Comparison of ENCODE assay signal across 12 cellular contexts in the genomic region with DNA sequence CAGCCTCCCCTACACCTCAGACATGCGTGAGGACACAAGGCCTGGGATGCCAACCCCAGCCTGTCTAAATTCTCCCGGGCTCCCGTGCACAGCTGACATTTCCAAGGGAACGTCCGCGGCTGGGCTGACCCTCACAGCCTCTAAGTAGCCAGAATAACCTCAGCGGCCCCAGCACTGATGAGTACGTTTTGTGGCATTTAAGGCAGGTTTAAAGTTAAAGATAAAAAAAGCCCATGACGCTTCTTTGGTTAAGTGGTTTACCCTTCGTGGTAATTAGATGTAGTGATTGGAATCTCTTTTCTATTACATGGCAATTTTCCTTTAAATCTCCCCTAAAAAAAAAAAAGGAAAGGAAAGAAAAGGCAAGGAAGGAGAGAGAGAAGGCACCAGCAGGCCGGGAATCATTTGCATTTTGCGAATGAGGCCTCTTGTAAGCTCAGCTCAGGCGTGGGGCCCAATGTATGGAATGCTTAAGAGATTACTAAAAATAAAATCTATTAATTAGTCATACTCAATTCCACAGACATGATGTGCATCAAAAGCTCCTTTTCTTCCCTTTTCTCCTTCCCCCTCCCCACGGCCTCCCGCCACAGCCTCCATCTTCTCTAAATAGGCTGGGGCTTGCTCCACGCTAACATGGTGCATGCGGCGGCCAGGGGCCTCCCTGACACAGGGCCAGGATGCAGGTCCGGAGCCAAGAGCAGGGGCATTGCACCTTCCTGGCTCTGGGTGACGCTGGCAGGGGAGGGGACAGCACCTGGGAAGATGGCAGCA. TPM values are rescaled to one million over a fixed set of nuclear protein-coding genes. Genes with fewer than 3 reads are reported as not detected.
DNase-seq lines count a peak whose midpoint lies in the region; FAIRE-seq and TF ChIP-seq lines count a peak whose summit lies in the region.
"Had no signal": no experiment of that assay in that cellular context is flagged by ENCODE, and none has a peak within 500 bp of the region (broad histone marks: within the 10 kb centered on the region; RNA-seq: fewer than 3 reads in every experiment).

No MANE protein-coding gene starts in this region.

- H3K4me3 Mint-ChIP-seq in endodermal cell (no peak overlapping the region), osteocyte (ENCODE audit: unreplicated experiment) (no peak overlapping the region)

- H3K4me3 ChIP-seq in endodermal cell (ENCODE audit: low read length) (no peak overlapping the region), osteoblast (ENCODE audit: insufficient read depth, low read length) (peak overlapping the region; percentile 22), small intestine (ENCODE audit: low read depth in 1 of 2, low read length in 2 of 2) (no peak overlapping the region)
- H3K4me3 ChIP-seq: heart right ventricle had no signal

- 56 to 76% methylated on average over 3 to 18 of the region's 20 CpGs for WGBS in endodermal cell (ENCODE audit: insufficient coverage in 1 of 2, insufficient read length in 1 of 2), 2 experiments
- WGBS in small intestine, 3 donors, result 78 to 87% (median 86%) methylated on average over 20 of the region's 20 CpGs

- H2AFZ ChIP-seq in osteoblast (ENCODE audit: low read length), result peak overlapping the region; percentile 72

- H3K27ac ChIP-seq in endodermal cell (ENCODE audit: low read depth, low read length), result peak overlapping the region; percentile 24
- peak overlapping the region; percentile 89 for H3K27ac ChIP-seq in osteoblast (ENCODE audit: low read depth, low read length)
- H3K27ac ChIP-seq in small intestine (ENCODE audit: low read depth in 1 of 2, low read length in 1 of 2), result no peak overlapping the region
- H3K27ac ChIP-seq: neutrophil had no signal

- TF ChIP-seq CTCF in endodermal cell (conservative IDR thresholded peaks at IDR 0.05) (no peak), osteoblast (IDR thresholded peaks at IDR 0.05; ENCODE audit: extremely low read depth, low read depth, low read length) (no peak), osteocyte (IDR thresholded peaks at IDR 0.05) (no peak)

- H3K9me3 Mint-ChIP-seq in endodermal cell, result no peaks in the 10 kb centered on the region
- no peaks in the 10 kb centered on the region for H3K9me3 Mint-ChIP-seq in osteocyte (ENCODE audit: unreplicated experiment)

- no peaks in the 10 kb centered on the region for H3K9me3 ChIP-seq in endodermal cell (ENCODE audit: control insufficient read depth, low read length)
- H3K9me3 ChIP-seq in osteoblast (ENCODE audit: low read depth, low read length), result no peaks in the 10 kb centered on the region
- no peaks in the 10 kb centered on the region for H3K9me3 ChIP-seq in small intestine (ENCODE audit: control insufficient read depth, low read depth)
- H3K9me3 ChIP-seq: heart right ventricle, neutrophil had no signal

- H3K79me2 ChIP-seq in osteoblast (ENCODE audit: insufficient read depth, low read length), result no peaks in the 10 kb centered on the region

- peak; percentile 17 for DNase-seq in Daoy (ENCODE audit: low read depth)
- DNase-seq in NCI-H226, result peak; percentile 95
- peak; percentile 64 for DNase-seq in endodermal cell
- peak; percentile 99 for DNase-seq in osteoblast (ENCODE audit: insufficient read length, low spot score, missing footprints)
- no peak for DNase-seq in osteocyte (ENCODE audit: extremely low spot score, unreplicated experiment)
- DNase-seq in NCI-H128 (lab: John Stamatoyannopoulos, UW; ENCODE audit: unreplicated experiment), result no peak
- DNase-seq in small intestine, result no peak
- DNase-seq in RPMI8226, result no peak
- DNase-seq: activated CD8-positive, alpha-beta memory T cell treated with anti-CD3 and anti-CD28 coated beads for 24 hours; NCI-H1417 treated with DMSO at 0.1 percent for 48 hours had no signal

- peaks cover 19% of the 10 kb centered on the region for H3K4me1 Mint-ChIP-seq in endodermal cell
- peaks cover 6% of the 10 kb centered on the region for H3K4me1 Mint-ChIP-seq in osteocyte (ENCODE audit: unreplicated experiment)

- peaks cover 3% of the 10 kb centered on the region for H3K4me1 ChIP-seq in endodermal cell (ENCODE audit: control insufficient read depth, insufficient read depth, low read length)
- H3K4me1 ChIP-seq in osteoblast (ENCODE audit: insufficient read depth, low read length), result peaks cover 22% of the 10 kb centered on the region
- no peaks in the 10 kb centered on the region for H3K4me1 ChIP-seq in small intestine (ENCODE audit: control insufficient read depth in 2 of 2, insufficient read depth in 1 of 2, low read depth in 1 of 2, low read length in 1 of 2)

- H3K9ac ChIP-seq in endodermal cell (ENCODE audit: extremely low read depth, low read length, poor library complexity, severe bottlenecking), result no peak overlapping the region

- no peaks in the 10 kb centered on the region for H3K27me3 ChIP-seq in endodermal cell (ENCODE audit: control insufficient read depth, insufficient read depth, low read length, poor library complexity, severe bottlenecking)
- H3K27me3 ChIP-seq in osteoblast (ENCODE audit: insufficient read depth, low read length), result no peaks in the 10 kb centered on the region
- no peaks in the 10 kb centered on the region for H3K27me3 ChIP-seq in small intestine (ENCODE audit: control insufficient read depth in 2 of 2, insufficient read depth in 2 of 2, low read length in 2 of 2)
- H3K27me3 ChIP-seq: heart right ventricle had no signal

- peaks cover 2% of the 10 kb centered on the region for H3K27me3 Mint-ChIP-seq in endodermal cell (ENCODE audit: insufficient read depth)
- no peaks in the 10 kb centered on the region for H3K27me3 Mint-ChIP-seq in osteocyte (ENCODE audit: unreplicated experiment)

- H3K36me3 ChIP-seq in endodermal cell (ENCODE audit: control insufficient read depth, insufficient read depth, low read length) (no peaks in the 10 kb centered on the region), osteoblast (ENCODE audit: insufficient read depth, low read length) (no peaks in the 10 kb centered on the region), small intestine (ENCODE audit: control insufficient read depth in 2 of 2, insufficient read depth in 2 of 2, low read length in 2 of 2) (no peaks in the 10 kb centered on the region)
- H3K36me3 ChIP-seq: heart right ventricle, neutrophil had no signal

- H3K27ac Mint-ChIP-seq in endodermal cell (no peak overlapping the region), osteocyte (ENCODE audit: unreplicated experiment) (no peak overlapping the region)

- peak overlapping the region; percentile 27 for H3K4me2 ChIP-seq in osteoblast (ENCODE audit: insufficient read depth, low read length)

- no peak for FAIRE-seq in small intestine (lab: Jason Lieb, UNC)

- no peaks in the 10 kb centered on the region for H4K20me1 ChIP-seq in osteoblast (ENCODE audit: insufficient read depth, low read length)

- no peaks in the 10 kb centered on the region for H3K36me3 Mint-ChIP-seq in endodermal cell (ENCODE audit: low read depth)
- H3K36me3 Mint-ChIP-seq in osteocyte (ENCODE audit: unreplicated experiment), result no peaks in the 10 kb centered on the region

RNA-seq across cellular contexts. Expression of gene MACROD1, which starts 44.1 kb away (rescaled TPM):
- total RNA-seq in Daoy (2014; rRNA removed; shearing (Covaris generic)), result 19.4 and 47.1 TPM in 2 replicates
- total RNA-seq in endodermal cell (10 to 100 TPM; 23.0 to 41.9 TPM), osteoblast (17.7 TPM in 2 replicates), osteocyte (22.3 and 29.6 TPM in 2 replicates)
- polyA plus RNA-seq in endodermal cell (2013, experiment 1 of 2), result 26.4 TPM
- 20.9 TPM for polyA plus RNA-seq in endodermal cell (2013, experiment 2 of 2)
- polyA plus RNA-seq in small intestine, result 100 to 1,000 TPM in 1 of 3 donors, 10 to 100 TPM in 2; 13.1 to 137 (median 13.2) TPM

Comparison
In these comparisons a context has a peak if more than half of its experiments do, and no peak if none do; other contexts are left out.
1. DNase-seq: peak in Daoy (single experiment), NCI-H226 (single experiment), endodermal cell (single experiment) and osteoblast (single experiment); none in osteocyte (single experiment), NCI-H128 (single experiment), small intestine (single experiment) and RPMI8226 (single experiment).
2. H3K27ac ChIP-seq: peak in endodermal cell (single experiment) and osteoblast (single experiment); none in small intestine (0 of 2).